In the genomic region with DNA sequence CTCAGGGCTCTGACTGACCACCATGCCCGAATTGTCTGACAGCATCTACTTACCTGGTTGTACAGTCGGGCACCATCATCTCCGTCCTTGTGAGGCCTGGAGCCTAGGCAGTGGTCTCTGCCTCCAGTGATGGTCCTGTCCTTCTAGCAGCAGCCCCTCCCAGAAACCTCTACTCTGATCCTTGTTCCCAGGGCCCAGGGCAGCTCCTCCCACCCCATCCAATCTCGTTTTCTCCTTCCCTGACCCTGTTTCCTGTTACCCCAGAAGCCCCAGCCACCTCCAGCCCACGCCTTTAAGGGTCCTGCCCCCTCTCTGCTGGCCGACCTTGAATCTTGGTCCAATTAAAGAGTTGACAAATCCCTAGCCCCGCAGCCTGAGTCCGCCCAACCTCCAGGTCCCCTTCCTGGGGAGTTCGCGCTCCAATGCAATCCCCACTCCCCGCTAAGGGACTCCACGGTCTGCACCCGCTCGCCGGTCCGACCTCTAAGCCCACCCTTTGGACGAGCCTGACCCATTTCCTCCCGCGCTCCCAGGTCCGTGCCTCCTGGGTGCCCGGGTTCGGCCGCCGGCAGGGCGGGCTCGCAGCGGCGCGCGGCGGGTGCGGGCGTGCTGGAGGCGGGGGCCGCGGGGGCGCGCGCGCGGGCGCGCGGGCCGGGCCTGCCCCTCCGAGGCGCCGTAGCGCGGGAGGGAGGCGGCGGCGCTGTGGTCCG, we compare ENCODE assay signal across 8 cellular contexts. TPM values are rescaled to one million over a fixed set of nuclear protein-coding genes. Genes with fewer than 3 reads are reported as not detected.
A peak's percentile ranks its signal among the peaks of the same experiment; 100 is the strongest.
DNase-seq lines count a peak whose midpoint lies in the region; ATAC-seq and TF ChIP-seq lines count a peak whose summit lies in the region.

A gene with protein sequence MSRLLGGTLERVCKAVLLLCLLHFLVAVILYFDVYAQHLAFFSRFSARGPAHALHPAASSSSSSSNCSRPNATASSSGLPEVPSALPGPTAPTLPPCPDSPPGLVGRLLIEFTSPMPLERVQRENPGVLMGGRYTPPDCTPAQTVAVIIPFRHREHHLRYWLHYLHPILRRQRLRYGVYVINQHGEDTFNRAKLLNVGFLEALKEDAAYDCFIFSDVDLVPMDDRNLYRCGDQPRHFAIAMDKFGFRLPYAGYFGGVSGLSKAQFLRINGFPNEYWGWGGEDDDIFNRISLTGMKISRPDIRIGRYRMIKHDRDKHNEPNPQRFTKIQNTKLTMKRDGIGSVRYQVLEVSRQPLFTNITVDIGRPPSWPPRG (plus strand): TSS at position 660 of the 710 bp plus-strand sequence. CDS start 1,951 bp downstream, outside the sequence.

- ATAC-seq in GM21528 (IDR thresholded peaks at IDR 0.05; ENCODE audit: low FRiP score, unreplicated experiment), result no peak

- TF ChIP-seq POLR2A in esophagus squamous epithelium (IDR thresholded peaks at IDR 0.05), result no peak
- TF ChIP-seq POLR2A in tibial nerve (IDR thresholded peaks at IDR 0.05), result no peak

- H3K27ac ChIP-seq in esophagus squamous epithelium, result peak within 1 kb of the TSS; percentile 67 to 84 (median 80)
- peak within 1 kb of the TSS; percentile 30 to 81 (median 76) for H3K27ac ChIP-seq in tibial nerve

- H3K36me3 ChIP-seq in esophagus squamous epithelium, result peaks cover 12 to 49% (median 15%) of the 10 kb centered on the region in 3 donors
- H3K36me3 ChIP-seq in tibial nerve, result peaks cover 0 to 40% (median 0%) of the 10 kb centered on the region in 3 donors

- H3K4me3 ChIP-seq in esophagus squamous epithelium, result peak within 1 kb of the TSS; percentile 61 to 94 (median 74)
- peak within 1 kb of the TSS; percentile 59 to 72 (median 66) for H3K4me3 ChIP-seq in tibial nerve

- intact Hi-C loops in esophagus squamous epithelium (cut with DNase I), result no loop called here

- TF ChIP-seq EP300 in tibial nerve (IDR thresholded peaks at IDR 0.05), result no peak

- H3K9me3 ChIP-seq in esophagus squamous epithelium (no peaks in the 10 kb centered on the region), tibial nerve (no peaks in the 10 kb centered on the region)

- no peaks in the 10 kb centered on the region for H3K27me3 ChIP-seq in esophagus squamous epithelium
- H3K27me3 ChIP-seq in tibial nerve, result no peaks in the 10 kb centered on the region

- H3K4me1 ChIP-seq in esophagus squamous epithelium, result peaks cover 49 to 74% (median 53%) of the 10 kb centered on the region in 3 donors
- peaks cover 0 to 74% (median 28%) of the 10 kb centered on the region in 4 donors for H3K4me1 ChIP-seq in tibial nerve

- peak; percentile 79 for DNase-seq in DMS 273 (lab: John Stamatoyannopoulos, UW; ENCODE audit: unreplicated experiment)
- no peak for DNase-seq in DMS 273 treated with DMSO at 0.1 percent for 48 hours (lab: John Stamatoyannopoulos, UW)
- DNase-seq in NCI-H1048 (lab: John Stamatoyannopoulos, UW), result peak; percentile 17
- peak; percentile 39 for DNase-seq in activated CD8-positive, alpha-beta memory T cell treated with anti-CD3 and anti-CD28 coated beads, Interleukin-2, amount 50 U/mL, for 4 hours
- DNase-seq in esophagus squamous epithelium (lab: John Stamatoyannopoulos, UW), result no peak
- peak; percentile 33 for DNase-seq in myocyte (ENCODE audit: low read depth)
- no peak for DNase-seq in tibial nerve (ENCODE audit: low spot score in 2 of 2)

- 29 to 45% methylated on average over 7 of the region's 54 CpGs for WGBS in esophagus squamous epithelium, 2 donors
- 7 to 14% methylated on average over 19 to 39 of the region's 54 CpGs for WGBS in tibial nerve, 2 donors

- TF ChIP-seq CTCF in esophagus squamous epithelium (IDR thresholded peaks at IDR 0.05) (no peak), tibial nerve (IDR thresholded peaks at IDR 0.05) (no peak)

RNA-seq across cellular contexts. Expression of the gene that starts here (rescaled TPM):
- total RNA-seq in esophagus squamous epithelium (10 to 100 TPM; 38.9 to 59.3 (median 48.3) TPM), myocyte (83.0 and 84.4 TPM in 2 replicates), tibial nerve (10 to 100 TPM; 15.5 to 49.8 (median 21.1) TPM)
- polyA plus RNA-seq in myocyte (2012), result 120 TPM

Comparison
In these comparisons a context has a peak if more than half of its experiments do, and no peak if none do; other contexts are left out.
1. DNase-seq: peak in DMS 273 (single experiment), NCI-H1048 (single experiment), activated CD8-positive, alpha-beta memory T cell treated with anti-CD3 and anti-CD28 coated beads, Interleukin-2, amount 50 U/mL, for 4 hours (single experiment) and myocyte (single experiment); none in DMS 273 treated with DMSO at 0.1 percent for 48 hours (single experiment), esophagus squamous epithelium (single experiment) and tibial nerve (0 of 2).